Comparison of ENCODE assay signal across 8 cellular contexts in genomic region chr22:20606041-20606783, GRCh38.
DNase-seq lines count a peak whose midpoint lies in the region; ATAC-seq, FAIRE-seq and TF ChIP-seq lines count a peak whose summit lies in the region.

No MANE protein-coding gene starts in this region.

- H3K9me3 ChIP-seq in HCT116 (ENCODE audit: control insufficient read depth in 1 of 2, insufficient read depth in 1 of 2, low read depth in 1 of 2, low read length in 2 of 2) (no peaks in the 10 kb centered on the region), endothelial cell of umbilical vein (replicated peaks; ENCODE audit: control insufficient read depth, insufficient read depth, low read length) (no peaks in the 10 kb centered on the region)

- TF ChIP-seq RAD21 in HCT116 (IDR thresholded peaks at IDR 0.05; ENCODE audit: low read depth): peak; percentile 91

- H3K36me3 Mint-ChIP-seq in activated CD4-positive, alpha-beta memory T cell treated with anti-CD3 and anti-CD28 coated beads, Interleukin-2, amount 10 ng/mL, durations not matched to agents 7 days and 5 days (ENCODE audit: low read depth): no peaks in the 10 kb centered on the region
- no peaks in the 10 kb centered on the region for H3K36me3 Mint-ChIP-seq in natural killer cell treated with Interleukin-12 subunit alpha and Interleukin-12 subunit beta and Interleukin-15 and Interleukin-18, amount 100 ng/mL, for 72 hours

- peak; percentile 98 for ATAC-seq in HCT116
- peak; percentile 66 to 77 for ATAC-seq in natural killer cell treated with Interleukin-12 subunit alpha and Interleukin-12 subunit beta and Interleukin-15 and Interleukin-18, amount 100 ng/mL, for 72 hours
- ATAC-seq in stimulated activated naive CD8-positive, alpha-beta T cell treated with anti-CD3 and anti-CD28 coated beads, Interleukin-15, amount 100 ng/mL, for 72 hours: peak; percentile 91
- ATAC-seq in HG02678 (IDR thresholded peaks at IDR 0.05; ENCODE audit: unreplicated experiment): no peak

- H3K4me3 Mint-ChIP-seq in activated CD4-positive, alpha-beta memory T cell treated with anti-CD3 and anti-CD28 coated beads, Interleukin-2, amount 10 ng/mL, durations not matched to agents 7 days and 5 days: no peak overlapping the region
- H3K4me3 Mint-ChIP-seq in natural killer cell treated with Interleukin-12 subunit alpha and Interleukin-12 subunit beta and Interleukin-15 and Interleukin-18, amount 100 ng/mL, for 72 hours: no peak overlapping the region
- no peak overlapping the region for H3K4me3 Mint-ChIP-seq in stimulated activated naive CD8-positive, alpha-beta T cell treated with anti-CD3 and anti-CD28 coated beads, Interleukin-15, amount 100 ng/mL, for 72 hours

- CTCF ChIA-PET in BJ (lab: Yijun Ruan, JAX): interaction anchor here (0.7 to 2.4 kb wide), 9 partner anchors 11 to 94 kb away, joined by 3 to 8 read pairs (median 4); no protein-coding TSS in a partner anchor
- CTCF ChIA-PET in HCT116 (lab: Charles Lee): interaction anchor here (0.6 to 1.3 kb wide), 9 partner anchors 13 to 188 kb away, joined by 3 to 6 read pairs (median 4); no protein-coding TSS in a partner anchor
- CTCF ChIA-PET in activated CD4-positive, alpha-beta memory T cell treated with anti-CD3 and anti-CD28 coated beads, Interleukin-2, amount 10 ng/mL, durations not matched to agents 7 days and 5 days (lab: Charles Lee): interaction anchor here (0.5 to 1.4 kb wide), 9 partner anchors 13 to 188 kb away, joined by 3 to 6 read pairs (median 3); no protein-coding TSS in a partner anchor
- CTCF ChIA-PET in endothelial cell of umbilical vein (lab: Charles Lee): interaction anchor here (0.6 to 2.3 kb wide), 9 partner anchors 14 to 188 kb away, joined by 3 to 7 read pairs (median 3); no protein-coding TSS in a partner anchor

- dilution Hi-C loops in endothelial cell of umbilical vein (cut with MboI; ENCODE audit: extremely low pct_ligation_motif_present, low sequenced_read_pairs): no loop called here

- H3K9me3 Mint-ChIP-seq in activated CD4-positive, alpha-beta memory T cell treated with anti-CD3 and anti-CD28 coated beads, Interleukin-2, amount 10 ng/mL, durations not matched to agents 7 days and 5 days: no peaks in the 10 kb centered on the region
- H3K9me3 Mint-ChIP-seq in natural killer cell treated with Interleukin-12 subunit alpha and Interleukin-12 subunit beta and Interleukin-15 and Interleukin-18, amount 100 ng/mL, for 72 hours: no peaks in the 10 kb centered on the region
- no peaks in the 10 kb centered on the region for H3K9me3 Mint-ChIP-seq in stimulated activated naive CD8-positive, alpha-beta T cell treated with anti-CD3 and anti-CD28 coated beads, Interleukin-15, amount 100 ng/mL, for 72 hours

- POLR2A ChIA-PET in BJ (lab: Charles Lee) (no interaction called here), HCT116 (lab: Charles Lee) (no interaction called here), endothelial cell of umbilical vein (lab: Charles Lee) (no interaction called here)
- POLR2A ChIA-PET in activated CD4-positive, alpha-beta memory T cell treated with anti-CD3 and anti-CD28 coated beads, Interleukin-2, amount 10 ng/mL, durations not matched to agents 7 days and 5 days (lab: Charles Lee): interaction anchor here (0.8 to 1.3 kb wide), 2 partner anchors 23 to 142 kb away, joined by 3 read pairs; no protein-coding TSS in a partner anchor

- no peak overlapping the region for H3K27ac Mint-ChIP-seq in activated CD4-positive, alpha-beta memory T cell treated with anti-CD3 and anti-CD28 coated beads, Interleukin-2, amount 10 ng/mL, durations not matched to agents 7 days and 5 days
- no peak overlapping the region for H3K27ac Mint-ChIP-seq in natural killer cell treated with Interleukin-12 subunit alpha and Interleukin-12 subunit beta and Interleukin-15 and Interleukin-18, amount 100 ng/mL, for 72 hours
- H3K27ac Mint-ChIP-seq in stimulated activated naive CD8-positive, alpha-beta T cell treated with anti-CD3 and anti-CD28 coated beads, Interleukin-15, amount 100 ng/mL, for 72 hours: peak overlapping the region in 1 of 2 donors; percentile 54

- H3K4me1 ChIP-seq in HCT116 (ENCODE audit: control insufficient read depth in 1 of 2, insufficient read depth in 2 of 2, low read length in 2 of 2): peaks cover 4 to 11% of the 10 kb centered on the region in 2 experiments; a peak in 3 of 4 replicates
- no peaks in the 10 kb centered on the region for H3K4me1 ChIP-seq in endothelial cell of umbilical vein (ENCODE audit: control insufficient read depth, extremely low read depth, insufficient read depth, low read length)

- H2AFZ ChIP-seq in HCT116 (ENCODE audit: low read depth, low read length, poor library complexity, severe bottlenecking): peak overlapping the region; percentile 88
- no peak overlapping the region for H2AFZ ChIP-seq in endothelial cell of umbilical vein (ENCODE audit: low read depth, low read length)

- TF ChIP-seq CTCF in BJ (IDR thresholded peaks at IDR 0.05; ENCODE audit: insufficient read depth, low read depth, low read length) (peak; percentile 73), HCT116 (IDR thresholded peaks at IDR 0.05 in 2 of 3, conservative IDR thresholded peaks at IDR 0.05 in 1 of 3; ENCODE audit: borderline replicate concordance in 1 of 3, insufficient read depth in 1 of 3, low read depth in 2 of 3, low read length in 2 of 3) (peak; percentile 86 to 95 (median 87)), endothelial cell of umbilical vein (IDR thresholded peaks at IDR 0.05; ENCODE audit: extremely low read depth in 1 of 2, insufficient read depth in 1 of 2, low read depth in 1 of 2, low read length in 2 of 2) (peak; percentile 65 to 89)

- H3K27me3 ChIP-seq in BJ (ENCODE audit: control insufficient read depth, insufficient read depth, low read length): peaks cover 13% of the 10 kb centered on the region
- H3K27me3 ChIP-seq in HCT116 (ENCODE audit: insufficient read depth, low read length): no peaks in the 10 kb centered on the region
- peaks cover 0 to 1% of the 10 kb centered on the region in 2 experiments for H3K27me3 ChIP-seq in endothelial cell of umbilical vein (ENCODE audit: control insufficient read depth in 2 of 2, insufficient read depth in 2 of 2, low read length in 2 of 2)

- H3K4me3 ChIP-seq in BJ (ENCODE audit: low read depth, low read length): no peak overlapping the region
- H3K4me3 ChIP-seq in HCT116 (replicated peaks in 1 of 2; ENCODE audit: low read depth in 1 of 2, low read length in 2 of 2): no peak overlapping the region
- H3K4me3 ChIP-seq in endothelial cell of umbilical vein (replicated peaks in 1 of 3; ENCODE audit: insufficient read depth in 1 of 3, low read depth in 1 of 3, low read length in 3 of 3): no peak overlapping the region

- H3K9ac ChIP-seq in HCT116 (ENCODE audit: low read length): no peak overlapping the region
- H3K9ac ChIP-seq in endothelial cell of umbilical vein (replicated peaks; ENCODE audit: extremely low read depth, insufficient read depth, low read length): no peak overlapping the region

- no peaks in the 10 kb centered on the region for H4K20me1 ChIP-seq in HCT116 (ENCODE audit: insufficient read depth)
- no peaks in the 10 kb centered on the region for H4K20me1 ChIP-seq in endothelial cell of umbilical vein (replicated peaks; ENCODE audit: control insufficient read depth, extremely low read depth, insufficient read depth, low read length)

- BruUV-seq in HCT116 (replicated peaks; lab: Mats Ljungman, UMichigan): no TSS peak
- no TSS peak for BruUV-seq in endothelial cell of umbilical vein (replicated peaks; lab: Mats Ljungman, UMichigan)

- H3K4me2 ChIP-seq in HCT116 (ENCODE audit: low read length) (peak overlapping the region; percentile 37), endothelial cell of umbilical vein (ENCODE audit: insufficient read depth, low read length) (no peak overlapping the region)

- H3K27ac ChIP-seq in HCT116 (ENCODE audit: low read depth, low read length) (no peak overlapping the region), endothelial cell of umbilical vein (ENCODE audit: insufficient read depth, low read depth, low read length) (no peak overlapping the region)

- H3K36me3 ChIP-seq in BJ (ENCODE audit: control insufficient read depth, insufficient read depth, low read length): no peaks in the 10 kb centered on the region
- no peaks in the 10 kb centered on the region for H3K36me3 ChIP-seq in HCT116 (ENCODE audit: control insufficient read depth in 1 of 2, insufficient read depth in 2 of 2, low read length in 2 of 2)
- no peaks in the 10 kb centered on the region for H3K36me3 ChIP-seq in endothelial cell of umbilical vein (ENCODE audit: control insufficient read depth in 2 of 2, extremely low read depth in 1 of 2, insufficient read depth in 2 of 2, low read length in 2 of 2)

- intact Hi-C loops in HCT116 (cut with micrococcal nuclease) (loop anchor here (1.0 to 2.0 kb wide), 3 partner anchors 91 to 178 kb away; no protein-coding TSS in a partner anchor), endothelial cell of umbilical vein (cut with micrococcal nuclease) (loop anchor here (1.0 kb wide), 3 partner anchors 91 to 178 kb away; no protein-coding TSS in a partner anchor)

- H3K9me2 ChIP-seq in HCT116 (ENCODE audit: insufficient read depth): no peaks in the 10 kb centered on the region

- H3K9me1 ChIP-seq in endothelial cell of umbilical vein (replicated peaks; ENCODE audit: control insufficient read depth, extremely low read depth, insufficient read depth, low read length): no peaks in the 10 kb centered on the region

- TF ChIP-seq POLR2A in HCT116 (IDR thresholded peaks at IDR 0.05; ENCODE audit: borderline replicate concordance, extremely low read depth, insufficient read depth, insufficient read length) (no peak), endothelial cell of umbilical vein (IDR thresholded peaks at IDR 0.05; ENCODE audit: low read depth, low read length) (no peak)

- peaks cover 3% of the 10 kb centered on the region for H3K4me1 Mint-ChIP-seq in activated CD4-positive, alpha-beta memory T cell treated with anti-CD3 and anti-CD28 coated beads, Interleukin-2, amount 10 ng/mL, durations not matched to agents 7 days and 5 days
- peaks cover 16 to 38% of the 10 kb centered on the region in 2 donors for H3K4me1 Mint-ChIP-seq in natural killer cell treated with Interleukin-12 subunit alpha and Interleukin-12 subunit beta and Interleukin-15 and Interleukin-18, amount 100 ng/mL, for 72 hours (ENCODE audit: low read depth in 2 of 2)
- peaks cover 43% of the 10 kb centered on the region for H3K4me1 Mint-ChIP-seq in stimulated activated naive CD8-positive, alpha-beta T cell treated with anti-CD3 and anti-CD28 coated beads, Interleukin-15, amount 100 ng/mL, for 72 hours

- H3K27me3 Mint-ChIP-seq in activated CD4-positive, alpha-beta memory T cell treated with anti-CD3 and anti-CD28 coated beads, Interleukin-2, amount 10 ng/mL, durations not matched to agents 7 days and 5 days: peaks cover 2% of the 10 kb centered on the region
- no peaks in the 10 kb centered on the region for H3K27me3 Mint-ChIP-seq in natural killer cell treated with Interleukin-12 subunit alpha and Interleukin-12 subunit beta and Interleukin-15 and Interleukin-18, amount 100 ng/mL, for 72 hours
- no peaks in the 10 kb centered on the region for H3K27me3 Mint-ChIP-seq in stimulated activated naive CD8-positive, alpha-beta T cell treated with anti-CD3 and anti-CD28 coated beads, Interleukin-15, amount 100 ng/mL, for 72 hours

- H3K79me2 ChIP-seq in HCT116 (ENCODE audit: insufficient read depth, low read length) (no peaks in the 10 kb centered on the region), endothelial cell of umbilical vein (ENCODE audit: control insufficient read depth, insufficient read depth, low read length) (no peaks in the 10 kb centered on the region)

- DNase-seq in BJ (ENCODE audit: low read depth) (no peak), HCT116 (ENCODE audit: low read depth, low spot score) (peak; percentile 83), NCI-H748 (lab: John Stamatoyannopoulos, UW; ENCODE audit: unreplicated experiment) (peak; percentile 67), endothelial cell of umbilical vein (ENCODE audit: low read depth, low spot score) (peak; percentile 49)
- DNase-seq in activated CD4-positive, alpha-beta memory T cell treated with anti-CD3 and anti-CD28 coated beads, Interleukin-2, amount 10 ng/mL, durations not matched to agents 7 days and 5 days: peak; percentile 75
- DNase-seq in natural killer cell treated with Interleukin-12 subunit alpha and Interleukin-12 subunit beta and Interleukin-15 and Interleukin-18, amount 100 ng/mL, for 72 hours (ENCODE audit: low spot score): no peak
- DNase-seq in stimulated activated naive CD8-positive, alpha-beta T cell treated with anti-CD3 and anti-CD28 coated beads, Interleukin-15, amount 100 ng/mL, for 72 hours: peak; percentile 62 to 71

- RAD21 ChIA-PET in HCT116 (lab: Charles Lee; ENCODE audit: low non-redundant PET in 1 of 2, low total read pairs in 2 of 2, uncharacterized antibody in 2 of 2, unreplicated experiment in 2 of 2): interaction anchor here in 1 of 2 experiments (1.0 kb wide), 1 partner anchor 14 kb away, joined by 3 read pairs; no protein-coding TSS in a partner anchor

- FAIRE-seq in endothelial cell of umbilical vein (lab: Jason Lieb, UNC): peak; percentile 76

Comparison
In these comparisons a context has a peak if more than half of its experiments do, and no peak if none do; other contexts are left out.
1. DNase-seq: peak in HCT116 (single experiment), NCI-H748 (single experiment), activated CD4-positive, alpha-beta memory T cell treated with anti-CD3 and anti-CD28 coated beads, Interleukin-2, amount 10 ng/mL, durations not matched to agents 7 days and 5 days (single experiment), endothelial cell of umbilical vein (single experiment) and stimulated activated naive CD8-positive, alpha-beta T cell treated with anti-CD3 and anti-CD28 coated beads, Interleukin-15, amount 100 ng/mL, for 72 hours (2 of 2); none in BJ (single experiment) and natural killer cell treated with Interleukin-12 subunit alpha and Interleukin-12 subunit beta and Interleukin-15 and Interleukin-18, amount 100 ng/mL, for 72 hours (single experiment).
2. Peak in every context shown above with its lines, with median percentiles within 50 percentile points of each other: CTCF ChIP-seq.